In genomic region chr17:43778337-43779144, GRCh38 we compare ENCODE assay signal across 8 cellular contexts. TPM values are rescaled to one million over a fixed set of nuclear protein-coding genes. Genes with fewer than 3 reads are reported as not detected.
DNase-seq lines count a peak whose midpoint lies in the region; ATAC-seq, FAIRE-seq and TF ChIP-seq lines count a peak whose summit lies in the region.

Gene DUSP3 (minus strand): TSS chr17:43778977. CDS start chr17:43778924, 53 bp downstream.

- H3K4me1 ChIP-seq in BE2C (no peaks in the 10 kb centered on the region), NT2/D1 (ENCODE audit: insufficient read depth, insufficient read length) (peaks cover 5% of the 10 kb centered on the region), endothelial cell of umbilical vein (ENCODE audit: control insufficient read depth, extremely low read depth, insufficient read depth, low read length) (peaks cover 14% of the 10 kb centered on the region), mesodermal cell (ENCODE audit: control insufficient read depth, insufficient read depth, low read length, poor library complexity, severe bottlenecking) (peaks cover 18% of the 10 kb centered on the region)

- 0% methylated on average over 64 to 98 of the region's 100 CpGs for WGBS in mesodermal cell (ENCODE audit: insufficient coverage in 2 of 2), 2 experiments

- POLR2A ChIA-PET in endothelial cell of umbilical vein (lab: Charles Lee), result interaction anchor here (0.5 to 0.9 kb wide), 3 partner anchors 10 to 225 kb away, joined by 3 to 8 read pairs (median 3); no protein-coding TSS in a partner anchor

- peak; percentile 61 for ATAC-seq in HG03571 (IDR thresholded peaks at IDR 0.05; ENCODE audit: unreplicated experiment)

- no peaks in the 10 kb centered on the region for H3K9me3 ChIP-seq in BE2C
- no peaks in the 10 kb centered on the region for H3K9me3 ChIP-seq in NT2/D1 (ENCODE audit: insufficient read depth, low read length)
- no peaks in the 10 kb centered on the region for H3K9me3 ChIP-seq in endothelial cell of umbilical vein (replicated peaks; ENCODE audit: control insufficient read depth, insufficient read depth, low read length)
- H3K9me3 ChIP-seq in mesodermal cell (ENCODE audit: control insufficient read depth, low read length), result no peaks in the 10 kb centered on the region

- DNase-seq in BE2C, result peak; percentile 93
- DNase-seq in GM19239 (ENCODE audit: insufficient read length, low spot score), result peak; percentile 92
- peak; percentile 74 for DNase-seq in NT2/D1 (ENCODE audit: low read depth, low spot score)
- peak; percentile 56 for DNase-seq in activated T-cell treated with anti-CD3 and anti-CD28 coated beads for 4 hours
- peak; percentile 89 for DNase-seq in endothelial cell of umbilical vein (ENCODE audit: low read depth, low spot score)
- DNase-seq in stimulated activated CD8-positive, alpha-beta memory T cell treated with anti-CD3 and anti-CD28 coated beads, Interleukin-12 subunit alpha, Interleukin-12 subunit beta, amount 100 ng/mL, for 4 hours (ENCODE audit: low read depth), result peak; percentile 61

- H3K9me1 ChIP-seq in endothelial cell of umbilical vein (replicated peaks; ENCODE audit: control insufficient read depth, extremely low read depth, insufficient read depth, low read length), result no peaks in the 10 kb centered on the region

- H3K36me3 ChIP-seq in BE2C (peaks cover 20% of the 10 kb centered on the region), NT2/D1 (ENCODE audit: insufficient read depth, insufficient read length, low read length) (peaks cover 37% of the 10 kb centered on the region), endothelial cell of umbilical vein (ENCODE audit: control insufficient read depth in 2 of 2, extremely low read depth in 1 of 2, insufficient read depth in 2 of 2, low read length in 2 of 2) (peaks cover 8 to 11% of the 10 kb centered on the region in 2 experiments), mesodermal cell (ENCODE audit: control insufficient read depth, insufficient read depth, low read length) (peaks cover 38% of the 10 kb centered on the region)

- intact Hi-C loops in endothelial cell of umbilical vein (cut with micrococcal nuclease), result loop anchor here (1.0 to 2.0 kb wide), 2 partner anchors 54 to 68 kb away; partner anchors contain the start of gene MPP3

- peak; percentile 88 for TF ChIP-seq POLR2A in endothelial cell of umbilical vein (IDR thresholded peaks at IDR 0.05; ENCODE audit: low read depth, low read length)

- peak within 1 kb of the TSS; percentile 62 for H3K4me2 ChIP-seq in endothelial cell of umbilical vein (ENCODE audit: insufficient read depth, low read length)

- H3K9ac ChIP-seq in NT2/D1 (ENCODE audit: insufficient read length, low read depth) (peak within 1 kb of the TSS; percentile 92), endothelial cell of umbilical vein (replicated peaks; ENCODE audit: extremely low read depth, insufficient read depth, low read length) (peak within 1 kb of the TSS; percentile 96)

- H3K4me3 ChIP-seq in BE2C (ENCODE audit: low read depth, low read length), result peak within 1 kb of the TSS; percentile 82
- peak within 1 kb of the TSS; percentile 80 for H3K4me3 ChIP-seq in NT2/D1 (ENCODE audit: insufficient read length, low read depth)
- H3K4me3 ChIP-seq in endothelial cell of umbilical vein (replicated peaks in 1 of 3; ENCODE audit: insufficient read depth in 1 of 3, low read depth in 1 of 3, low read length in 3 of 3), result peak within 1 kb of the TSS; percentile 47 to 98 (median 63)
- H3K4me3 ChIP-seq in mesodermal cell (ENCODE audit: extremely low read depth, insufficient read depth, low read length, poor library complexity, severe bottlenecking), result peak within 1 kb of the TSS; percentile 83

- peak; percentile 80 for FAIRE-seq in GM19239 (lab: Jason Lieb, UNC)
- FAIRE-seq in endothelial cell of umbilical vein (lab: Jason Lieb, UNC), result peak; percentile 96

- H3K27me3 ChIP-seq in BE2C (peaks cover 37% of the 10 kb centered on the region), NT2/D1 (ENCODE audit: insufficient read depth, insufficient read length) (no peaks in the 10 kb centered on the region), endothelial cell of umbilical vein (ENCODE audit: control insufficient read depth in 2 of 2, insufficient read depth in 2 of 2, low read length in 2 of 2) (peaks cover 0 to 3% of the 10 kb centered on the region in 2 experiments)

- H3K27ac ChIP-seq in endothelial cell of umbilical vein (ENCODE audit: insufficient read depth, low read depth, low read length) (peak within 1 kb of the TSS; percentile 91), mesodermal cell (ENCODE audit: low read depth, low read length, severe bottlenecking) (peak within 1 kb of the TSS; percentile 99)

- dilution Hi-C loops in endothelial cell of umbilical vein (cut with MboI; ENCODE audit: extremely low pct_ligation_motif_present, low sequenced_read_pairs), result no loop called here

- BruUV-seq in endothelial cell of umbilical vein (replicated peaks; lab: Mats Ljungman, UMichigan), result TSS peak; percentile 72

- TF ChIP-seq CTCF in BE2C (IDR thresholded peaks at IDR 0.05; ENCODE audit: low read depth, low read length) (no peak), endothelial cell of umbilical vein (IDR thresholded peaks at IDR 0.05; ENCODE audit: extremely low read depth in 1 of 2, insufficient read depth in 1 of 2, low read depth in 1 of 2, low read length in 2 of 2) (no peak)

- H4K20me1 ChIP-seq in endothelial cell of umbilical vein (replicated peaks; ENCODE audit: control insufficient read depth, extremely low read depth, insufficient read depth, low read length), result no peaks in the 10 kb centered on the region

- CTCF ChIA-PET in endothelial cell of umbilical vein (lab: Charles Lee), result interaction anchor here (1.6 to 4.5 kb wide), 3 partner anchors 12 to 548 kb away, joined by 3 to 27 read pairs (median 14); partner anchors contain the start of gene CD300LG

- peak within 1 kb of the TSS; percentile 74 for H2AFZ ChIP-seq in endothelial cell of umbilical vein (ENCODE audit: low read depth, low read length)

- H3K79me2 ChIP-seq in endothelial cell of umbilical vein (ENCODE audit: control insufficient read depth, insufficient read depth, low read length), result peaks cover 10% of the 10 kb centered on the region

TF ChIP-seq in endothelial cell of umbilical vein, 7 proteins besides CTCF, POLR2A, EP300 and RAD21:
- TF ChIP-seq MAX (IDR thresholded peaks at IDR 0.05; ENCODE audit: insufficient read depth, insufficient read length) (peak; percentile 75), GATA2 (IDR thresholded peaks at IDR 0.05; ENCODE audit: insufficient read depth, insufficient read length, low read depth, low read length) (no peak), JUN (IDR thresholded peaks at IDR 0.05; ENCODE audit: borderline replicate concordance, insufficient read depth, insufficient read length, low read depth) (peak; percentile 24), FOS (IDR thresholded peaks at IDR 0.05; ENCODE audit: borderline replicate concordance, insufficient read depth, low read length) (no peak), MYC (IDR thresholded peaks at IDR 0.05; ENCODE audit: low read depth, low read length) (peak; percentile 10), EZH2 (IDR thresholded peaks at IDR 0.05; ENCODE audit: borderline replicate concordance, low read depth, low read length, severe bottlenecking) (no peak), POLR2AphosphoS5 (IDR thresholded peaks at IDR 0.05; ENCODE audit: insufficient read depth, low read depth, low read length) (peak; percentile 80)

RNA-seq across cellular contexts. Expression of gene DUSP3, which starts in this region (rescaled TPM):
- 33.4 TPM for polyA plus RNA-seq in BE2C (2012; ENCODE audit: insufficient read depth, insufficient read length, low read depth)
- total RNA-seq in endothelial cell of umbilical vein, result 51.4 and 57.7 TPM in 2 replicates
- polyA plus RNA-seq in endothelial cell of umbilical vein, result 46.8 and 55.2 TPM in 2 replicates
- polyA plus RNA-seq in endothelial cell of umbilical vein (2011; cell fraction: cytosol; rRNA removed), result 37.1 and 43.9 TPM in 2 replicates
- polyA plus RNA-seq in endothelial cell of umbilical vein (2011; cell fraction: nucleus; rRNA removed), result 50.4 and 52.5 TPM in 2 replicates
- polyA plus RNA-seq in endothelial cell of umbilical vein (2012), result 39.6 and 55.8 TPM in 2 replicates
- 66.2 and 71.7 TPM in 2 replicates for polyA minus RNA-seq in endothelial cell of umbilical vein
- 27.1 TPM for polyA minus RNA-seq in endothelial cell of umbilical vein (2011; cell fraction: cytosol; rRNA and poly(A)+ RNA removed)
- 32.3 and 40.5 TPM in 2 replicates for polyA minus RNA-seq in endothelial cell of umbilical vein (2011; cell fraction: nucleus; rRNA and poly(A)+ RNA removed)
- polyA plus RNA-seq in mesodermal cell (2013, experiment 1 of 2), result 35.8 TPM
- 32.2 TPM for polyA plus RNA-seq in mesodermal cell (2013, experiment 2 of 2)

Comparison
In these comparisons a context has a peak if more than half of its experiments do, and no peak if none do; other contexts are left out.
1. Peak in every context shown above with its lines: DNase-seq, ATAC-seq, H3K4me3 ChIP-seq and H3K27ac ChIP-seq.